ENCODE assay signal across 8 cellular contexts in the genomic region with DNA sequence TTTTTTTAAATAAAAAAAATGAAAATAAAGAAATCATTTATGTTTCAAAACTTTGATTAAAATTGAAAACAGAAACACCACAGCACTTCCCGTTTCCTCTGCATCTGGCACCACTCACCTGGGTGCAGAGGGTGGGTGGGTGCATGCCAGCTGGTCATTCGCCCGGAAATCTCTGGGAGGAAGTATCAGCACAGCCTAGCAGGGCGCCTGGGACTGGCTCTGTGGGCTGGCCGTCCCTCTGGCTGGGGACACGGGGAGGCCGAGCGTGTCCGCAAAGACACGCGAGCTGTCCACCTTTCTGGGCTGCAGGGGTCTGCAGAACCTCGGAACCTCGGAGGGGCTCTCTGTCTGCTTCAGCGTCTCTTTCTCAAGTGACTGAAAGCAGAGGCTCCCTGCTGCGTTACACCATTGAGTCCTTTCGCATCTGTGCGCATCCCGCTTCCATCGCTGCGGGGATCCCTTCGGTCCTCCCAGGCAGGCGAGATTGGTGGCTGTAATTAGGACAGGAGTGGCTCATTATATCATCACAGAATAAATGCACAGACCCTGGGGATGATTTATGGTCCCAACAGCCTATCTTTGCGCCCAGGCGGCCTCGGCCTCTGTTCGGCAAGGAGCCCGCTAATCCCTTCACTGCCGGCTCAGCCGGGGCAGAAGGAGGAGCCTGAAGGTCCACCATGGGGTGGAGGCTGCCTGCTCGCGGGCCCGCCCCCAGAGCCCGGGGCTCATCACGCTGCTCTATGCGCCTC.
DNase-seq lines count a peak whose midpoint lies in the region; ATAC-seq and TF ChIP-seq lines count a peak whose summit lies in the region.

No MANE protein-coding gene starts in this region.

- ATAC-seq in GM21723 (IDR thresholded peaks at IDR 0.05; ENCODE audit: unreplicated experiment) (peak; percentile 65), GM21526 (IDR thresholded peaks at IDR 0.05; ENCODE audit: low FRiP score, unreplicated experiment) (no peak)

- peak overlapping the region; percentile 25 to 40 for H3K4me3 ChIP-seq in cardiac fibroblast (replicated peaks in 1 of 2; ENCODE audit: low read depth in 2 of 2, low read length in 2 of 2)

- TF ChIP-seq CTCF in cardiac fibroblast (IDR thresholded peaks at IDR 0.05; ENCODE audit: low read depth, low read length): no peak

- peak; percentile 13 for DNase-seq in DMS 273 treated with DMSO at 0.1 percent for 48 hours (lab: John Stamatoyannopoulos, UW)
- DNase-seq in NCI-H1436 (lab: John Stamatoyannopoulos, UW): peak; percentile 71
- DNase-seq in activated CD4-positive, CD25-positive, alpha-beta regulatory T cell (lab: John Stamatoyannopoulos, UW): peak; percentile 11 to 50 (median 30)
- peak; percentile 49 to 52 for DNase-seq in cardiac fibroblast (ENCODE audit: low read depth in 2 of 2)
- peak; percentile 59 for DNase-seq in kidney glomerular epithelial cell (lab: John Stamatoyannopoulos, UW)
- peak; percentile 47 to 55 for DNase-seq in stimulated activated CD4-positive, alpha-beta T cell treated with anti-CD3 and anti-CD28 coated beads, Interleukin-1b, Interleukin-23, amount 100 ng/mL, for 4 hours (ENCODE audit: low read depth in 2 of 2)

Comparison
In these comparisons a context has a peak if more than half of its experiments do, and no peak if none do; other contexts are left out.
1. DNase-seq: peak in every context shown above with its lines; median percentile 71 in NCI-H1436; 59 in kidney glomerular epithelial cell; 51 in stimulated activated CD4-positive, alpha-beta T cell treated with anti-CD3 and anti-CD28 coated beads, Interleukin-1b, Interleukin-23, amount 100 ng/mL, for 4 hours; 50 in cardiac fibroblast; 30 in activated CD4-positive, CD25-positive, alpha-beta regulatory T cell; 13 in DMS 273 treated with DMSO at 0.1 percent for 48 hours.